Comparison of ENCODE assay signal across 26 cellular contexts in the genomic region with DNA sequence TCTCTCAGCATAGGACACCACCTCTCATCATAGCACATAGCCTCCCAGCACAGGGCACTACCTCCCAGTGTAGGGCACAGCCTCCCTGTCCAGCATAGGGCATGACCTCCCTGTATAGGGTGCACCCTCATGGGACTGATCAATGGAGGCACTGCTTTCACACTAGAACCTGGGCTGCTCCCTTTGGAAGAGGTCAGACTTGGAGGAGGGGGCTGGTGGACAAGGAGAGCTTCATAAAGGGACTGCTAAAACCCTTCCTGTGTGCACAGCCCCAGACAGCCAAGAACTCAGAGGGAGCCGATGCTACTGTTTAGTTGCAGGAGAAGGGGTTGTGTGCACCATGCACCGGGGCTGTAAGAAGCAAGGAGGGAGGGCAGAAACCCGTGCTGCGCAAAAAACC. TPM values are rescaled to one million over a fixed set of nuclear protein-coding genes. Genes with fewer than 3 reads are reported as not detected.
"Had no signal": no experiment of that assay in that cellular context is flagged by ENCODE, and none has a peak within 500 bp of the region (broad histone marks: within the 10 kb centered on the region; RNA-seq: fewer than 3 reads in every experiment).

No MANE protein-coding gene starts in this region.

- ATAC-seq: gastrocnemius medialis, heart right ventricle, left cardiac atrium, left lung, left ventricle myocardium superior had no signal

- H3K4me3 Mint-ChIP-seq: mesothelial cell of epicardium had no signal

- DNase-seq: dermis blood vessel endothelial cell; dorsolateral prefrontal cortex; effector CD4-positive, alpha-beta T cell; effector memory CD4-positive, alpha-beta T cell; esophagus squamous epithelium; foreskin fibroblast; foreskin melanocyte; gastrocnemius medialis; glutamatergic neuron; head of caudate nucleus; heart right ventricle; hippocampal formation; left cardiac atrium; left lung; left ventricle myocardium superior; lower lobe of right lung; mesenchymal stem cell had no signal

- H3K36me3 Mint-ChIP-seq: mesothelial cell of epicardium had no signal

- H3K27ac Mint-ChIP-seq: mesothelial cell of epicardium had no signal

- H3K9me3 Mint-ChIP-seq: mesothelial cell of epicardium had no signal

- H3K4me1 Mint-ChIP-seq: mesothelial cell of epicardium had no signal

RNA-seq across cellular contexts. Expression of gene CST4, which starts 21.9 kb away (rescaled TPM):
- total RNA-seq: dermis blood vessel endothelial cell, dorsolateral prefrontal cortex, endothelial cell of umbilical vein, epithelial cell of proximal tubule, esophagus squamous epithelium, gastrocnemius medialis, glomerular endothelial cell, heart right ventricle, kidney epithelial cell, left cardiac atrium, left lung, left ventricle myocardium superior, lower leg skin, lower lobe of right lung, lung microvascular endothelial cell, mesenteric fat pad, mesothelial cell of epicardium, mononuclear cell had no signal

RNA-seq across cellular contexts. Expression of gene CST1, which starts 40.0 kb away (rescaled TPM):
- total RNA-seq: dermis blood vessel endothelial cell, epithelial cell of proximal tubule, esophagus squamous epithelium, gastrocnemius medialis, heart right ventricle, kidney epithelial cell, left cardiac atrium, left lung, left ventricle myocardium superior, lower lobe of right lung, lung microvascular endothelial cell, mesenteric fat pad, mesothelial cell of epicardium, mononuclear cell had no signal
